ENCODE assay signal across 13 cellular contexts in genomic region chr1:178412400-178412770, GRCh38.
DNase-seq lines count a peak whose midpoint lies in the region; ATAC-seq and TF ChIP-seq lines count a peak whose summit lies in the region.
"Had no signal": no experiment of that assay in that cellular context is flagged by ENCODE, and none has a peak within 500 bp of the region (broad histone marks: within the 10 kb centered on the region; RNA-seq: fewer than 3 reads in every experiment).

No MANE protein-coding gene starts in this region.

- no peak overlapping the region for H3K4me3 ChIP-seq in heart right ventricle
- H3K4me3 ChIP-seq: upper lobe of left lung had no signal

- peaks cover 0 to 32% (median 3%) of the 10 kb centered on the region in 11 donors for H3K9me3 ChIP-seq in heart right ventricle
- H3K9me3 ChIP-seq: upper lobe of left lung had no signal

- H3K9me3 Mint-ChIP-seq in activated naive CD8-positive, alpha-beta T cell treated with anti-CD3 and anti-CD28 coated beads for 36 hours, result peaks cover 6% of the 10 kb centered on the region

- H3K27me3 ChIP-seq in heart right ventricle, result no peaks in the 10 kb centered on the region
- H3K27me3 ChIP-seq: upper lobe of left lung had no signal

- no peak overlapping the region for H3K4me3 Mint-ChIP-seq in activated naive CD8-positive, alpha-beta T cell treated with anti-CD3 and anti-CD28 coated beads for 36 hours

- ATAC-seq in GM18511 (IDR thresholded peaks at IDR 0.05; ENCODE audit: unreplicated experiment) (peak; percentile 93), GM21381 (IDR thresholded peaks at IDR 0.05; ENCODE audit: unreplicated experiment) (peak; percentile 85), HG03025 (IDR thresholded peaks at IDR 0.05; ENCODE audit: low FRiP score, unreplicated experiment) (peak; percentile 91), heart right ventricle (no peak)
- ATAC-seq: left ventricle myocardium superior had no signal

- no peak for TF ChIP-seq CTCF in heart right ventricle (IDR thresholded peaks at IDR 0.05)

- H3K27me3 Mint-ChIP-seq in activated naive CD8-positive, alpha-beta T cell treated with anti-CD3 and anti-CD28 coated beads for 36 hours, result peaks cover 17% of the 10 kb centered on the region
- H3K27me3 Mint-ChIP-seq: progenitor cell of endocrine pancreas had no signal

- H3K27ac ChIP-seq in heart right ventricle, result no peak overlapping the region
- H3K27ac ChIP-seq: upper lobe of left lung had no signal

- intact Hi-C loops in heart right ventricle (cut with DNase I), result no loop called here

- peaks cover 3% of the 10 kb centered on the region for H3K4me1 Mint-ChIP-seq in activated naive CD8-positive, alpha-beta T cell treated with anti-CD3 and anti-CD28 coated beads for 36 hours

- DNase-seq in NCI-H226 (peak; percentile 77), SW480 (ENCODE audit: low spot score) (no peak), T1000 (lab: John Stamatoyannopoulos, UW) (no peak), heart right ventricle (no peak)
- DNase-seq in activated naive CD8-positive, alpha-beta T cell treated with anti-CD3 and anti-CD28 coated beads for 36 hours, result no peak
- DNase-seq: left ventricle myocardium superior, NCI-H524 treated with DMSO at 0.1 percent for 48 hours, SW 1271, upper lobe of left lung had no signal

- no peaks in the 10 kb centered on the region for H3K36me3 ChIP-seq in heart right ventricle
- H3K36me3 ChIP-seq: upper lobe of left lung had no signal

- no peaks in the 10 kb centered on the region for H3K36me3 Mint-ChIP-seq in activated naive CD8-positive, alpha-beta T cell treated with anti-CD3 and anti-CD28 coated beads for 36 hours

- peaks cover 0 to 8% (median 3%) of the 10 kb centered on the region in 9 donors for H3K4me1 ChIP-seq in heart right ventricle

- WGBS in heart right ventricle, 2 donors, result 88 to 95% methylated on average over 1 of the region's 1 CpG

- no peak overlapping the region for H3K27ac Mint-ChIP-seq in activated naive CD8-positive, alpha-beta T cell treated with anti-CD3 and anti-CD28 coated beads for 36 hours
- H3K27ac Mint-ChIP-seq: progenitor cell of endocrine pancreas had no signal

Comparison
In these comparisons a context has a peak if more than half of its experiments do, and no peak if none do; other contexts are left out.
1. ATAC-seq: peak in GM18511 (single experiment), GM21381 (single experiment) and HG03025 (single experiment); none in heart right ventricle (0 of 8).